2 cellular contexts compared by ENCODE assay signal in the genomic region with DNA sequence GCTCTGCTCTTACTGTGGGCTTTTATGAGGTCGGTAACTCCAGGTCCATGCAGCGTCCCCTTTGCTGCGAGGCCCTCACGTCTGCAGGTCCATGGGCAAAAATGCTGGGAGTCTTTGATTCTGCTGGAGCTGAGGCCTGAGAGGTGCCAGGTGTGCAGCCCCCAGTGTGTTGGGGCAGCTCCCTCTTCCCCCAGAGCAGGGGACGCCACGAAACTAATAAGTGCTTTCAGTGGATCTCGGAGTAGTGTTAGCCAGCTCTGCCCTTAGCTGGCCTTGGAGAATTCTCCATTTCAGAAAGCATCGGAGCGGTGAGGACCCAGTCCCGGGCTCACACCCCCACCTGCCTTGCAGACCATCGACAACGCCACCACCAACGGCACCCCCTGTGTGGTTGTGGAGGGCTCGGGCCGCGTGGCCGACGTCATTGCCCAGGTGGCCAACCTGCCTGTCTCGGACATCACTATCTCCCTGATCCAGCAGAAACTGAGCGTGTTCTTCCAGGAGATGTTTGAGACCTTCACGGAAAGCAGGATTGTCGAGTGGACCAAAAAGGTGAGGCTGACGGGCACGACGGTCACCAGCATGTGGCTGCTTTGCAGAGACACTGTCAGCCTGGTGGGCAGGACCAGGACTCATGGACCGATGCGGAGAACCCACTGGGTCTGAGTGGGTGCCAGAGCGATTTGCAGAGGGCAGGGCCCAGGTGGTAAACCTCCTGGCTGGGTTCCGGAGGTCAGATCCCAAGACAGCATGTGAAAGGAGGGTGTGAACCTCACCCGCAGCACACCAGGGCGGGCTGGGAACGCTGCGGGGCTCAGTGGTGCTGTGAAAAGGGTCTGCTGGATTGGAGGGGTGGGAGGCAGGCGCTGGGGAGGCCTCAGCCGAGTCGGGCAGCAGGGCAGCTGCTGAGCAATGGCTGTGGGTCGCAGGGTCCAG.
TF ChIP-seq lines count a peak whose summit lies in the region.

No MANE protein-coding gene starts in this region.

TF ChIP-seq in SK-N-SH, 30 proteins besides CTCF, POLR2A, EP300 and RAD21:
- TF ChIP-seq, protein P1, sequence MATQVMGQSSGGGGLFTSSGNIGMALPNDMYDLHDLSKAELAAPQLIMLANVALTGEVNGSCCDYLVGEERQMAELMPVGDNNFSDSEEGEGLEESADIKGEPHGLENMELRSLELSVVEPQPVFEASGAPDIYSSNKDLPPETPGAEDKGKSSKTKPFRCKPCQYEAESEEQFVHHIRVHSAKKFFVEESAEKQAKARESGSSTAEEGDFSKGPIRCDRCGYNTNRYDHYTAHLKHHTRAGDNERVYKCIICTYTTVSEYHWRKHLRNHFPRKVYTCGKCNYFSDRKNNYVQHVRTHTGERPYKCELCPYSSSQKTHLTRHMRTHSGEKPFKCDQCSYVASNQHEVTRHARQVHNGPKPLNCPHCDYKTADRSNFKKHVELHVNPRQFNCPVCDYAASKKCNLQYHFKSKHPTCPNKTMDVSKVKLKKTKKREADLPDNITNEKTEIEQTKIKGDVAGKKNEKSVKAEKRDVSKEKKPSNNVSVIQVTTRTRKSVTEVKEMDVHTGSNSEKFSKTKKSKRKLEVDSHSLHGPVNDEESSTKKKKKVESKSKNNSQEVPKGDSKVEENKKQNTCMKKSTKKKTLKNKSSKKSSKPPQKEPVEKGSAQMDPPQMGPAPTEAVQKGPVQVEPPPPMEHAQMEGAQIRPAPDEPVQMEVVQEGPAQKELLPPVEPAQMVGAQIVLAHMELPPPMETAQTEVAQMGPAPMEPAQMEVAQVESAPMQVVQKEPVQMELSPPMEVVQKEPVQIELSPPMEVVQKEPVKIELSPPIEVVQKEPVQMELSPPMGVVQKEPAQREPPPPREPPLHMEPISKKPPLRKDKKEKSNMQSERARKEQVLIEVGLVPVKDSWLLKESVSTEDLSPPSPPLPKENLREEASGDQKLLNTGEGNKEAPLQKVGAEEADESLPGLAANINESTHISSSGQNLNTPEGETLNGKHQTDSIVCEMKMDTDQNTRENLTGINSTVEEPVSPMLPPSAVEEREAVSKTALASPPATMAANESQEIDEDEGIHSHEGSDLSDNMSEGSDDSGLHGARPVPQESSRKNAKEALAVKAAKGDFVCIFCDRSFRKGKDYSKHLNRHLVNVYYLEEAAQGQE (IDR thresholded peaks at IDR 0.05; ENCODE audit: low read depth, low read length), result no peak
- TF ChIP-seq RFX5 (IDR thresholded peaks at IDR 0.05; ENCODE audit: low read length) (no peak), GATA2 (CRISPR knock-in tag; IDR thresholded peaks at IDR 0.05) (no peak)
- TF ChIP-seq, protein P2, sequence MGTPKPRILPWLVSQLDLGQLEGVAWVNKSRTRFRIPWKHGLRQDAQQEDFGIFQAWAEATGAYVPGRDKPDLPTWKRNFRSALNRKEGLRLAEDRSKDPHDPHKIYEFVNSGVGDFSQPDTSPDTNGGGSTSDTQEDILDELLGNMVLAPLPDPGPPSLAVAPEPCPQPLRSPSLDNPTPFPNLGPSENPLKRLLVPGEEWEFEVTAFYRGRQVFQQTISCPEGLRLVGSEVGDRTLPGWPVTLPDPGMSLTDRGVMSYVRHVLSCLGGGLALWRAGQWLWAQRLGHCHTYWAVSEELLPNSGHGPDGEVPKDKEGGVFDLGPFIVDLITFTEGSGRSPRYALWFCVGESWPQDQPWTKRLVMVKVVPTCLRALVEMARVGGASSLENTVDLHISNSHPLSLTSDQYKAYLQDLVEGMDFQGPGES (IDR thresholded peaks at IDR 0.05; ENCODE audit: low read depth, low read length), result no peak
- TF ChIP-seq, protein P3, sequence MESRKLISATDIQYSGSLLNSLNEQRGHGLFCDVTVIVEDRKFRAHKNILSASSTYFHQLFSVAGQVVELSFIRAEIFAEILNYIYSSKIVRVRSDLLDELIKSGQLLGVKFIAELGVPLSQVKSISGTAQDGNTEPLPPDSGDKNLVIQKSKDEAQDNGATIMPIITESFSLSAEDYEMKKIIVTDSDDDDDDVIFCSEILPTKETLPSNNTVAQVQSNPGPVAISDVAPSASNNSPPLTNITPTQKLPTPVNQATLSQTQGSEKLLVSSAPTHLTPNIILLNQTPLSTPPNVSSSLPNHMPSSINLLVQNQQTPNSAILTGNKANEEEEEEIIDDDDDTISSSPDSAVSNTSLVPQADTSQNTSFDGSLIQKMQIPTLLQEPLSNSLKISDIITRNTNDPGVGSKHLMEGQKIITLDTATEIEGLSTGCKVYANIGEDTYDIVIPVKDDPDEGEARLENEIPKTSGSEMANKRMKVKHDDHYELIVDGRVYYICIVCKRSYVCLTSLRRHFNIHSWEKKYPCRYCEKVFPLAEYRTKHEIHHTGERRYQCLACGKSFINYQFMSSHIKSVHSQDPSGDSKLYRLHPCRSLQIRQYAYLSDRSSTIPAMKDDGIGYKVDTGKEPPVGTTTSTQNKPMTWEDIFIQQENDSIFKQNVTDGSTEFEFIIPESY (IDR thresholded peaks at IDR 0.05; ENCODE audit: borderline replicate concordance, low read depth), result no peak

TF ChIP-seq in SK-N-SH treated with all-trans-retinoic acid at 6 μM for 48 hours, 23 proteins besides CTCF, POLR2A, EP300 and RAD21 (continued from another document):
- TF ChIP-seq, protein P4, sequence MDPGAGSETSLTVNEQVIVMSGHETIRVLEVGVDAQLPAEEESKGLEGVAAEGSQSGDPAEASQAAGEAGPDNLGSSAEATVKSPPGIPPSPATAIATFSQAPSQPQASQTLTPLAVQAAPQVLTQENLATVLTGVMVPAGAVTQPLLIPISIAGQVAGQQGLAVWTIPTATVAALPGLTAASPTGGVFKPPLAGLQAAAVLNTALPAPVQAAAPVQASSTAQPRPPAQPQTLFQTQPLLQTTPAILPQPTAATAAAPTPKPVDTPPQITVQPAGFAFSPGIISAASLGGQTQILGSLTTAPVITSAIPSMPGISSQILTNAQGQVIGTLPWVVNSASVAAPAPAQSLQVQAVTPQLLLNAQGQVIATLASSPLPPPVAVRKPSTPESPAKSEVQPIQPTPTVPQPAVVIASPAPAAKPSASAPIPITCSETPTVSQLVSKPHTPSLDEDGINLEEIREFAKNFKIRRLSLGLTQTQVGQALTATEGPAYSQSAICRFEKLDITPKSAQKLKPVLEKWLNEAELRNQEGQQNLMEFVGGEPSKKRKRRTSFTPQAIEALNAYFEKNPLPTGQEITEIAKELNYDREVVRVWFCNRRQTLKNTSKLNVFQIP (CRISPR knock-in tag; IDR thresholded peaks at IDR 0.05; ENCODE audit: borderline replicate concordance, low read depth), result no peak
- TF ChIP-seq ISL1 (CRISPR knock-in tag; IDR thresholded peaks at IDR 0.05) (no peak), BACH2 (CRISPR knock-in tag; IDR thresholded peaks at IDR 0.05; ENCODE audit: borderline replicate concordance) (no peak), ZNF8 (CRISPR knock-in tag; IDR thresholded peaks at IDR 0.05) (no peak), PPARA (CRISPR knock-in tag; IDR thresholded peaks at IDR 0.05; ENCODE audit: borderline replicate concordance) (no peak), ZFP30 (CRISPR knock-in tag; IDR thresholded peaks at IDR 0.05) (no peak), SNAI2 (CRISPR knock-in tag; IDR thresholded peaks at IDR 0.05) (no peak), GLIS3 (CRISPR knock-in tag; IDR thresholded peaks at IDR 0.05) (no peak), ZNF565 (CRISPR knock-in tag; conservative IDR thresholded peaks at IDR 0.05; ENCODE audit: low read depth) (no peak), ARNTL (CRISPR knock-in tag; IDR thresholded peaks at IDR 0.05; ENCODE audit: borderline replicate concordance, low read depth) (no peak), TOX (CRISPR knock-in tag; IDR thresholded peaks at IDR 0.05; ENCODE audit: borderline replicate concordance) (no peak), TCF4 (CRISPR knock-in tag; IDR thresholded peaks at IDR 0.05; ENCODE audit: borderline replicate concordance) (no peak)
- TF ChIP-seq, protein P5, sequence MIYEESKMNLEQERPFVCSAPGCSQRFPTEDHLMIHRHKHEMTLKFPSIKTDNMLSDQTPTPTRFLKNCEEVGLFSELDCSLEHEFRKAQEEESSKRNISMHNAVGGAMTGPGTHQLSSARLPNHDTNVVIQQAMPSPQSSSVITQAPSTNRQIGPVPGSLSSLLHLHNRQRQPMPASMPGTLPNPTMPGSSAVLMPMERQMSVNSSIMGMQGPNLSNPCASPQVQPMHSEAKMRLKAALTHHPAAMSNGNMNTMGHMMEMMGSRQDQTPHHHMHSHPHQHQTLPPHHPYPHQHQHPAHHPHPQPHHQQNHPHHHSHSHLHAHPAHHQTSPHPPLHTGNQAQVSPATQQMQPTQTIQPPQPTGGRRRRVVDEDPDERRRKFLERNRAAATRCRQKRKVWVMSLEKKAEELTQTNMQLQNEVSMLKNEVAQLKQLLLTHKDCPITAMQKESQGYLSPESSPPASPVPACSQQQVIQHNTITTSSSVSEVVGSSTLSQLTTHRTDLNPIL (CRISPR knock-in tag; IDR thresholded peaks at IDR 0.05; ENCODE audit: low read depth), result no peak
